Comparison of ENCODE assay signal across 1 cellular context in the genomic region with DNA sequence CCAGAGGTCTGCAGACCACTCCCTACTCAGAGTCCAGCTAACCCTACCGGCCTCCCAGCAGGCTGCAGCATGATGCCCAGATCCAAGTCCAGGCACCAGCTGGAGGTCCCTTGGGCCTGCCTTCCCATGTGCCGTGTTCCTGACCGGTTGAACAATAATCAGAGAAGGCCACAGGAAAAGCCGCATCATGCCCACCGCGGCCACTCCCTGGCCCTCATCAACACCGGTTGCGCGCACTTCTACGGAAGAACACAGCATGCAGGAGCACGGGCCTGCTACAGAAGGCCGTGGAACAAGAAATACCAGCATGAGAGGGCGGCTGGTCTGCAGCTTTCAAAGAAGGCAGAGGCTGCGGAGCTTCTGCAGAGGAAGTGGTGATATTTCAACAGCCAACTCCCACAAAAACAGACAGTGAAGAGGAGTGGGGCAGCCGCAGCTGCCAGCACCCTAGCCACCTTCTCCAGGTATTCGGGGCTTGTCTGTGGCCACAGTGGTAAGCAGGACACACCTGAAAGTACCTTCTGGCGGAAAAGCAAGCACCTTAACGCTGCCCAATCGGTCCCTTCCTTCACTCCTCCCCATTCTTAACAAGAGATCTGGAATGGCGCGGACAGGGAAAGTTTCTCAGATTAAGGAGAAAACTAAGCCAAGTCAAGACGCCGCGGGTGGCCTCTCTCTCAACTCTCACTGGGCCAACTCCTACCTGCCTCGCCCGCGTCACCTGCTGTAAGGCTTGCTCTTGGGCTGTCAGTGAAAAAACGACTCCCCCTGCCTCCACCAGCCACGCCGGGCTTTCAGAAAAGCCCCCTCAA.
TF ChIP-seq lines count a peak whose summit lies in the region.

No MANE protein-coding gene starts in this region.

TF ChIP-seq in HepG2, 621 proteins besides CTCF, POLR2A, EP300 and RAD21 (continued from another document):
- TF ChIP-seq, protein P1, sequence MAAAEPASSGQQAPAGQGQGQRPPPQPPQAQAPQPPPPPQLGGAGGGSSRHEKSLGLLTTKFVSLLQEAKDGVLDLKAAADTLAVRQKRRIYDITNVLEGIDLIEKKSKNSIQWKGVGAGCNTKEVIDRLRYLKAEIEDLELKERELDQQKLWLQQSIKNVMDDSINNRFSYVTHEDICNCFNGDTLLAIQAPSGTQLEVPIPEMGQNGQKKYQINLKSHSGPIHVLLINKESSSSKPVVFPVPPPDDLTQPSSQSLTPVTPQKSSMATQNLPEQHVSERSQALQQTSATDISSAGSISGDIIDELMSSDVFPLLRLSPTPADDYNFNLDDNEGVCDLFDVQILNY (CRISPR knock-in tag; conservative IDR thresholded peaks at IDR 0.05), result no peak
- TF ChIP-seq, protein P2, sequence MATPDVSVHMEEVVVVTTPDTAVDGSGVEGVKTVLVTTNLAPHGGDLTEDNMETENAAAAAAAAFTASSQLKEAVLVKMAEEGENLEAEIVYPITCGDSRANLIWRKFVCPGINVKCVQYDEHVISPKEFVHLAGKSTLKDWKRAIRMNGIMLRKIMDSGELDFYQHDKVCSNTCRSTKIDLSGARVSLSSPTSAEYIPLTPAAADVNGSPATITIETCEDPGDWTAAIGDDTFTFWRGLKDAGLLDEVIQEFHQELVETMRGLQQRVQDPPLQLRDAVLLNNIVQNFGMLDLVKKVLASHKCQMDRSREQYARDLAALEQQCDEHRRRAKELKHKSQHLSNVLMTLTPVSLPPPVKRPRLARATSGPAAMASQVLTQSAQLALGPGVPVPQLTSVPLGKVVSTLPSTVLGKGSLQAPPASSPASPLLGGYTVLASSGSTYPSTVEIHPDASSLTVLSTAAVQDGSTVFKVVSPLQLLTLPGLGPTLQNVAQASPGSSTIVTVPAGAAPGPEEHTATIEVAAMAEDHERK (CRISPR knock-in tag; IDR thresholded peaks at IDR 0.05; ENCODE audit: low read depth), result no peak
- TF ChIP-seq ZIK1 (CRISPR knock-in tag; IDR thresholded peaks at IDR 0.05; ENCODE audit: borderline replicate concordance, low read depth) (no peak), HES4 (CRISPR knock-in tag; IDR thresholded peaks at IDR 0.05; ENCODE audit: borderline replicate concordance) (no peak), DR1 (CRISPR knock-in tag; IDR thresholded peaks at IDR 0.05) (no peak), EZH2 (conservative IDR thresholded peaks at IDR 0.05; ENCODE audit: low read depth, low read length) (no peak), ZNF3 (CRISPR knock-in tag; IDR thresholded peaks at IDR 0.05) (no peak), RFXANK (CRISPR knock-in tag; IDR thresholded peaks at IDR 0.05) (no peak), SRY (CRISPR knock-in tag; IDR thresholded peaks at IDR 0.05) (no peak), ZNF850 (CRISPR knock-in tag; conservative IDR thresholded peaks at IDR 0.05) (no peak), MXI1 (IDR thresholded peaks at IDR 0.05; ENCODE audit: borderline replicate concordance, low read depth, low read length) (no peak), HNRNPL (IDR thresholded peaks at IDR 0.05; ENCODE audit: low read depth, low read length) (no peak)
- TF ChIP-seq, protein P3, sequence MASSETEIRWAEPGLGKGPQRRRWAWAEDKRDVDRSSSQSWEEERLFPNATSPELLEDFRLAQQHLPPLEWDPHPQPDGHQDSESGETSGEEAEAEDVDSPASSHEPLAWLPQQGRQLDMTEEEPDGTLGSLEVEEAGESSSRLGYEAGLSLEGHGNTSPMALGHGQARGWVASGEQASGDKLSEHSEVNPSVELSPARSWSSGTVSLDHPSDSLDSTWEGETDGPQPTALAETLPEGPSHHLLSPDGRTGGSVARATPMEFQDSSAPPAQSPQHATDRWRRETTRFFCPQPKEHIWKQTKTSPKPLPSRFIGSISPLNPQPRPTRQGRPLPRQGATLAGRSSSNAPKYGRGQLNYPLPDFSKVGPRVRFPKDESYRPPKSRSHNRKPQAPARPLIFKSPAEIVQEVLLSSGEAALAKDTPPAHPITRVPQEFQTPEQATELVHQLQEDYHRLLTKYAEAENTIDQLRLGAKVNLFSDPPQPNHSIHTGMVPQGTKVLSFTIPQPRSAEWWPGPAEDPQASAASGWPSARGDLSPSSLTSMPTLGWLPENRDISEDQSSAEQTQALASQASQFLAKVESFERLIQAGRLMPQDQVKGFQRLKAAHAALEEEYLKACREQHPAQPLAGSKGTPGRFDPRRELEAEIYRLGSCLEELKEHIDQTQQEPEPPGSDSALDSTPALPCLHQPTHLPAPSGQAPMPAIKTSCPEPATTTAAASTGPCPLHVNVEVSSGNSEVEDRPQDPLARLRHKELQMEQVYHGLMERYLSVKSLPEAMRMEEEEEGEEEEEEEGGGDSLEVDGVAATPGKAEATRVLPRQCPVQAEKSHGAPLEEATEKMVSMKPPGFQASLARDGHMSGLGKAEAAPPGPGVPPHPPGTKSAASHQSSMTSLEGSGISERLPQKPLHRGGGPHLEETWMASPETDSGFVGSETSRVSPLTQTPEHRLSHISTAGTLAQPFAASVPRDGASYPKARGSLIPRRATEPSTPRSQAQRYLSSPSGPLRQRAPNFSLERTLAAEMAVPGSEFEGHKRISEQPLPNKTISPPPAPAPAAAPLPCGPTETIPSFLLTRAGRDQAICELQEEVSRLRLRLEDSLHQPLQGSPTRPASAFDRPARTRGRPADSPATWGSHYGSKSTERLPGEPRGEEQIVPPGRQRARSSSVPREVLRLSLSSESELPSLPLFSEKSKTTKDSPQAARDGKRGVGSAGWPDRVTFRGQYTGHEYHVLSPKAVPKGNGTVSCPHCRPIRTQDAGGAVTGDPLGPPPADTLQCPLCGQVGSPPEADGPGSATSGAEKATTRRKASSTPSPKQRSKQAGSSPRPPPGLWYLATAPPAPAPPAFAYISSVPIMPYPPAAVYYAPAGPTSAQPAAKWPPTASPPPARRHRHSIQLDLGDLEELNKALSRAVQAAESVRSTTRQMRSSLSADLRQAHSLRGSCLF (CRISPR knock-in tag; IDR thresholded peaks at IDR 0.05; ENCODE audit: borderline replicate concordance), result no peak
- TF ChIP-seq, protein P4, sequence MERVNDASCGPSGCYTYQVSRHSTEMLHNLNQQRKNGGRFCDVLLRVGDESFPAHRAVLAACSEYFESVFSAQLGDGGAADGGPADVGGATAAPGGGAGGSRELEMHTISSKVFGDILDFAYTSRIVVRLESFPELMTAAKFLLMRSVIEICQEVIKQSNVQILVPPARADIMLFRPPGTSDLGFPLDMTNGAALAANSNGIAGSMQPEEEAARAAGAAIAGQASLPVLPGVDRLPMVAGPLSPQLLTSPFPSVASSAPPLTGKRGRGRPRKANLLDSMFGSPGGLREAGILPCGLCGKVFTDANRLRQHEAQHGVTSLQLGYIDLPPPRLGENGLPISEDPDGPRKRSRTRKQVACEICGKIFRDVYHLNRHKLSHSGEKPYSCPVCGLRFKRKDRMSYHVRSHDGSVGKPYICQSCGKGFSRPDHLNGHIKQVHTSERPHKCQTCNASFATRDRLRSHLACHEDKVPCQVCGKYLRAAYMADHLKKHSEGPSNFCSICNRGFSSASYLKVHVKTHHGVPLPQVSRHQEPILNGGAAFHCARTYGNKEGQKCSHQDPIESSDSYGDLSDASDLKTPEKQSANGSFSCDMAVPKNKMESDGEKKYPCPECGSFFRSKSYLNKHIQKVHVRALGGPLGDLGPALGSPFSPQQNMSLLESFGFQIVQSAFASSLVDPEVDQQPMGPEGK (CRISPR knock-in tag; IDR thresholded peaks at IDR 0.05), result no peak
